ENCODE assay signal across 8 cellular contexts in genomic region chr14:89915114-89915878, GRCh38. TPM values are rescaled to one million over a fixed set of nuclear protein-coding genes. Genes with fewer than 3 reads are reported as not detected.
A peak's percentile ranks its signal among the peaks of the same experiment; 100 is the strongest.
DNase-seq lines count a peak whose midpoint lies in the region; ATAC-seq and TF ChIP-seq lines count a peak whose summit lies in the region.

No MANE protein-coding gene starts in this region.

- intact Hi-C loops in ovary (cut with DNase I): loop anchor here in 3 of 4 donors (2.0 to 10.0 kb wide), 4 partner anchors 670 to 888 kb away; no protein-coding TSS in a partner anchor

- peak; percentile 79 for TF ChIP-seq CTCF in KMS-11 (conservative IDR thresholded peaks at IDR 0.05; ENCODE audit: low read depth, low read length)
- peak; percentile 62 to 94 (median 93) for TF ChIP-seq CTCF in ovary (IDR thresholded peaks at IDR 0.05)
- TF ChIP-seq CTCF in tibial nerve (IDR thresholded peaks at IDR 0.05): peak; percentile 84 to 95 (median 87)

- DNase-seq in Daoy (ENCODE audit: low read depth) (peak; percentile 57), RPMI7951 (ENCODE audit: low read depth) (peak; percentile 55), activated T-helper 1 cell treated with Interleukin-2 at 50 U/mL for 16 hours (ENCODE audit: low read depth) (peak; percentile 29), fibroblast of the conjunctiva (ENCODE audit: low read depth) (peak; percentile 64), ovary (peak; percentile 44 to 78 (median 60)), tibial nerve (ENCODE audit: low spot score in 2 of 2) (peak; percentile 53 to 82)

- H3K27ac ChIP-seq in KMS-11 (no peak overlapping the region), ovary (no peak overlapping the region), tibial nerve (peak overlapping the region in 1 of 4 donors; percentile 33)

- no peak overlapping the region for H3K9ac ChIP-seq in KMS-11

- ATAC-seq in HG02840 (IDR thresholded peaks at IDR 0.05; ENCODE audit: low FRiP score, unreplicated experiment): no peak

- 15 to 18% (median 18%) methylated on average over 6 of the region's 6 CpGs for WGBS in ovary, 3 donors
- WGBS in tibial nerve, 2 donors: 16 to 18% methylated on average over 6 of the region's 6 CpGs

- TF ChIP-seq POLR2A in ovary (IDR thresholded peaks at IDR 0.05) (no peak), tibial nerve (IDR thresholded peaks at IDR 0.05) (no peak)

- H3K4me1 ChIP-seq in KMS-11 (ENCODE audit: low read depth, poor library complexity, severe bottlenecking) (no peaks in the 10 kb centered on the region), ovary (ENCODE audit: insufficient read depth) (peaks cover 6% of the 10 kb centered on the region), tibial nerve (peaks cover 0 to 31% (median 0%) of the 10 kb centered on the region in 4 donors)

- TF ChIP-seq EP300 in ovary (IDR thresholded peaks at IDR 0.05) (no peak), tibial nerve (IDR thresholded peaks at IDR 0.05) (no peak)

- H3K4me2 ChIP-seq in KMS-11: no peak overlapping the region

- H3K27me3 ChIP-seq in KMS-11 (ENCODE audit: insufficient read depth, low read depth): no peaks in the 10 kb centered on the region
- no peaks in the 10 kb centered on the region for H3K27me3 ChIP-seq in ovary
- no peaks in the 10 kb centered on the region for H3K27me3 ChIP-seq in tibial nerve

- H4K20me1 ChIP-seq in KMS-11 (ENCODE audit: insufficient read depth): no peaks in the 10 kb centered on the region

- H3K9me3 ChIP-seq in ovary (no peaks in the 10 kb centered on the region), tibial nerve (no peaks in the 10 kb centered on the region)

- H3K79me2 ChIP-seq in KMS-11 (ENCODE audit: insufficient read depth, low read depth): no peaks in the 10 kb centered on the region

- H3K4me3 ChIP-seq in KMS-11 (IDR thresholded peaks at IDR 0.05; ENCODE audit: insufficient read depth, low read depth, low read length): no peak overlapping the region
- H3K4me3 ChIP-seq in ovary: no peak overlapping the region
- no peak overlapping the region for H3K4me3 ChIP-seq in tibial nerve

- H3K36me3 ChIP-seq in KMS-11 (ENCODE audit: insufficient read depth) (no peaks in the 10 kb centered on the region), ovary (no peaks in the 10 kb centered on the region), tibial nerve (no peaks in the 10 kb centered on the region)

- no peak overlapping the region for H2AFZ ChIP-seq in KMS-11 (ENCODE audit: low read depth)

RNA-seq across cellular contexts. Expression of gene EFCAB11, which starts 39.2 kb away (rescaled TPM):
- 22.5 and 36.9 TPM in 2 replicates for total RNA-seq in Daoy (2014; rRNA removed; shearing (Covaris generic))
- 13.5 and 18.6 TPM in 2 replicates for total RNA-seq in RPMI7951 (2014; rRNA removed; shearing (Covaris generic))
- total RNA-seq in ovary (10 to 100 TPM in 1 of 7 donors, 1 to 10 TPM in 6; 1.9 to 11.5 (median 5.2) TPM), tibial nerve (1 to 10 TPM; 2.2 to 7.8 (median 4.4) TPM)
- polyA plus RNA-seq in ovary: 10 to 100 TPM in 1 of 2 donors, 1 to 10 TPM in 1; 4.6 to 14.8 TPM

RNA-seq across cellular contexts. Expression of gene TDP1, which starts 40.4 kb away (rescaled TPM):
- 48.1 and 50.6 TPM in 2 replicates for total RNA-seq in Daoy (2014; rRNA removed; shearing (Covaris generic))
- total RNA-seq in RPMI7951 (2014; rRNA removed; shearing (Covaris generic)): 41.2 and 48.7 TPM in 2 replicates
- 10 to 100 TPM in 3 of 7 donors, 1 to 10 TPM in 4; 6.1 to 14.5 (median 9.9) TPM for total RNA-seq in ovary
- 10 to 100 TPM in 1 of 2 donors, 1 to 10 TPM in 1; 5.4 to 12.0 TPM for polyA plus RNA-seq in ovary
- total RNA-seq in tibial nerve: 1 to 10 TPM; 5.9 to 9.0 (median 6.5) TPM
